ENCODE assay signal across 8 cellular contexts in the genomic region with DNA sequence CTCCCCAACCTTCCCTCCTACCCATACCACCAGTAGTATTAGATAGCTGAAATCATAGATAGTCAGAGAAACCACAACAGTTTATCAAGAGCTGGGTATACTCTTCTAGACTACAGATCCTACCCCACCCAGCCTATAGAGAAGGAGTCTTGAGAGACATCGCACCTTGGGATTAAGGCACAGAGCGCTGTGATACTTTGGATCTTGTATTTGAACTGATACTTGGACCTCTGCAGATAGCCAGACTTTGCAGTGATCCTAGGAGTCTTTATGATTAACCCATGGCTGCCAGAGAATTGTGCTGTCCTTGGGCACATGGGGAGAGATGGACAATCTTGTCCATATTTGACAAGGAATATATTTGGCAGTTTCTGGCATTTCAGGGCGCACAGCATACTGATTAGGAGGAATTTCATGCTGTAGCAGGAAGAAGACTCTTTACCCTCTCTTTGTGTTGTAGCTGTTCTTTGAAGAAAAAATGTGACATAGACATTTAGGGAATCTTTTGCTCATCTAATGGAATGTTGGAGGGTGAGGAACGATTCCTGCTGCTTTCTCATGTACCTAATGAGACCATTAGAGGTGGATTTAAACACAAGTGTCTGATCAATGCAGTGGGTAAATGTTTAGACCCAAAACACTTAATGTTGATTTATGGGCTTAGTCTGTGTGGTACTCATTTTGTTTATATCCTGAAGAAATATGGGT. TPM values are rescaled to one million over a fixed set of nuclear protein-coding genes. Genes with fewer than 3 reads are reported as not detected.
DNase-seq lines count a peak whose midpoint lies in the region; ATAC-seq lines count a peak whose summit lies in the region.

No MANE protein-coding gene starts in this region.

- no peaks in the 10 kb centered on the region for H3K27me3 Mint-ChIP-seq in T-helper 2 cell treated with Interferon-gamma antibody and Interleukin-4, amounts not matched to agents 5 μg/mL and 100 μg/mL, for 36 hours (ENCODE audit: low read depth)
- no peaks in the 10 kb centered on the region for H3K27me3 Mint-ChIP-seq in activated naive CD8-positive, alpha-beta T cell treated with anti-CD3 and anti-CD28 coated beads for 36 hours

- peak overlapping the region; percentile 33 for H3K27ac Mint-ChIP-seq in T-helper 2 cell treated with Interferon-gamma antibody and Interleukin-4, amounts not matched to agents 5 μg/mL and 100 μg/mL, for 36 hours
- H3K27ac Mint-ChIP-seq in activated naive CD8-positive, alpha-beta T cell treated with anti-CD3 and anti-CD28 coated beads for 36 hours, result peak overlapping the region; percentile 1

- DNase-seq in T-helper 2 cell treated with Interferon-gamma antibody and Interleukin-4, amounts not matched to agents 5 μg/mL and 100 μg/mL, for 36 hours (ENCODE audit: low spot score), result no peak
- DNase-seq in T-helper 2 cell, result no peak
- DNase-seq in activated naive CD8-positive, alpha-beta T cell treated with anti-CD3 and anti-CD28 coated beads for 36 hours, result no peak
- DNase-seq in NCI-H1930 (lab: John Stamatoyannopoulos, UW), result no peak

- no peaks in the 10 kb centered on the region for H3K9me3 ChIP-seq in iPS-18a (ENCODE audit: control insufficient read depth, low read depth, low read length)
- H3K9me3 ChIP-seq in skeletal muscle tissue (ENCODE audit: control insufficient read depth in 3 of 3, low read length in 3 of 3), result no peaks in the 10 kb centered on the region

- ATAC-seq in HG03097 (IDR thresholded peaks at IDR 0.05; ENCODE audit: low FRiP score, unreplicated experiment), result no peak
- ATAC-seq in GM18517 (IDR thresholded peaks at IDR 0.05; ENCODE audit: unreplicated experiment), result no peak

- no peaks in the 10 kb centered on the region for H3K9me3 Mint-ChIP-seq in T-helper 2 cell treated with Interferon-gamma antibody and Interleukin-4, amounts not matched to agents 5 μg/mL and 100 μg/mL, for 36 hours
- no peaks in the 10 kb centered on the region for H3K9me3 Mint-ChIP-seq in activated naive CD8-positive, alpha-beta T cell treated with anti-CD3 and anti-CD28 coated beads for 36 hours

- no peaks in the 10 kb centered on the region for H3K27me3 ChIP-seq in iPS-18a (ENCODE audit: control insufficient read depth, insufficient read depth, low read length)
- H3K27me3 ChIP-seq in skeletal muscle tissue (ENCODE audit: control insufficient read depth in 3 of 3, insufficient read depth in 3 of 3, low read length in 3 of 3), result no peaks in the 10 kb centered on the region

- no peaks in the 10 kb centered on the region for H3K36me3 Mint-ChIP-seq in T-helper 2 cell treated with Interferon-gamma antibody and Interleukin-4, amounts not matched to agents 5 μg/mL and 100 μg/mL, for 36 hours (ENCODE audit: low read depth)
- no peaks in the 10 kb centered on the region for H3K36me3 Mint-ChIP-seq in activated naive CD8-positive, alpha-beta T cell treated with anti-CD3 and anti-CD28 coated beads for 36 hours

- H3K9ac ChIP-seq in iPS-18a (ENCODE audit: low read length) (peak overlapping the region; percentile 72), skeletal muscle tissue (ENCODE audit: low read depth in 1 of 3, low read length in 3 of 3) (peak overlapping the region; percentile 75 to 83 (median 77))

- peak overlapping the region; percentile 94 for H3K4me3 Mint-ChIP-seq in T-helper 2 cell treated with Interferon-gamma antibody and Interleukin-4, amounts not matched to agents 5 μg/mL and 100 μg/mL, for 36 hours
- H3K4me3 Mint-ChIP-seq in activated naive CD8-positive, alpha-beta T cell treated with anti-CD3 and anti-CD28 coated beads for 36 hours, result peak overlapping the region; percentile 80

- H3K27ac ChIP-seq in iPS-18a (ENCODE audit: low read length) (no peak overlapping the region), skeletal muscle tissue (ENCODE audit: low read depth, low read length) (peak overlapping the region; percentile 72)

- peak overlapping the region; percentile 78 for H3K4me3 ChIP-seq in iPS-18a (ENCODE audit: low read length)
- peak overlapping the region; percentile 61 to 85 (median 74) for H3K4me3 ChIP-seq in skeletal muscle tissue (ENCODE audit: low read length in 3 of 3)

- H3K36me3 ChIP-seq in iPS-18a (ENCODE audit: control insufficient read depth, low read depth, low read length), result no peaks in the 10 kb centered on the region
- no peaks in the 10 kb centered on the region for H3K36me3 ChIP-seq in skeletal muscle tissue (ENCODE audit: control insufficient read depth in 3 of 3, insufficient read depth in 3 of 3, low read length in 3 of 3)

- H3K4me1 ChIP-seq in iPS-18a (ENCODE audit: control insufficient read depth, low read depth, low read length) (peaks cover 13% of the 10 kb centered on the region), skeletal muscle tissue (ENCODE audit: control insufficient read depth in 3 of 3, insufficient read depth in 3 of 3, low read length in 3 of 3) (peaks cover 3 to 14% (median 3%) of the 10 kb centered on the region in 3 donors)

- H3K4me1 Mint-ChIP-seq in T-helper 2 cell treated with Interferon-gamma antibody and Interleukin-4, amounts not matched to agents 5 μg/mL and 100 μg/mL, for 36 hours (ENCODE audit: low read depth), result peaks cover 31% of the 10 kb centered on the region
- H3K4me1 Mint-ChIP-seq in activated naive CD8-positive, alpha-beta T cell treated with anti-CD3 and anti-CD28 coated beads for 36 hours, result peaks cover 32% of the 10 kb centered on the region

RNA-seq across cellular contexts. Expression of a gene that starts 1.0 kb away (rescaled TPM):
- 1 to 10 TPM; 4.2 to 4.4 TPM for total RNA-seq in activated naive CD8-positive, alpha-beta T cell treated with anti-CD3 and anti-CD28 coated beads for 36 hours
- total RNA-seq in skeletal muscle tissue, result 12.5 TPM

RNA-seq across cellular contexts. Expression of a gene that starts 34.7 kb away (rescaled TPM):
- 1 to 10 TPM; 4.7 to 5.4 TPM for total RNA-seq in activated naive CD8-positive, alpha-beta T cell treated with anti-CD3 and anti-CD28 coated beads for 36 hours
- not detected for total RNA-seq in skeletal muscle tissue

RNA-seq across cellular contexts. Expression of a gene that starts 54.3 kb away (rescaled TPM):
- 1 to 10 TPM; 3.4 TPM for total RNA-seq in activated naive CD8-positive, alpha-beta T cell treated with anti-CD3 and anti-CD28 coated beads for 36 hours
- 2.1 TPM for total RNA-seq in skeletal muscle tissue
